19 cellular contexts compared by ENCODE assay signal in the genomic region with DNA sequence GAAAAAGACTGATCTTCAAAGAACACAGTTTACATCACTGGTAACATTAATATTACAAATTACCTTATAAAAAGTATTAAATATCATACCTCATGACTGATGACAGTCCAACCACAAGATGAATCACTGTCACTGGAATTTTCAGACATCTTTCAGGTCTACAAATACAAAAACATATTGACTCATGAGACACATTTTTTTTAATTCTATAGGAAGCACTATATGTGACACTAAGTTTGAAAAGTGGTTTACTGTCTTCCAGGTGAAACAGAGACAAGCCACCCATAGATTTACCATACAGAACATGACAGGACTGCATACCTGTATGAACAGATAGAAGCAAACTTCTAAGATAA. TPM values are rescaled to one million over a fixed set of nuclear protein-coding genes. Genes with fewer than 3 reads are reported as not detected.
A peak's percentile ranks its signal among the peaks of the same experiment; 100 is the strongest.
DNase-seq lines count a peak whose midpoint lies in the region; ATAC-seq, FAIRE-seq and TF ChIP-seq lines count a peak whose summit lies in the region.
"Had no signal": no experiment of that assay in that cellular context is flagged by ENCODE, and none has a peak within 500 bp of the region (broad histone marks: within the 10 kb centered on the region; RNA-seq: fewer than 3 reads in every experiment).

No MANE protein-coding gene starts in this region.

- peaks cover 0 to 19% (median 5%) of the 10 kb centered on the region in 7 donors for H3K4me1 Mint-ChIP-seq in naive thymus-derived CD4-positive, alpha-beta T cell

- H3K4me3 Mint-ChIP-seq in naive thymus-derived CD4-positive, alpha-beta T cell, result no peak overlapping the region
- H3K4me3 Mint-ChIP-seq: T-helper 17 cell had no signal

- no TSS peak for BruUV-seq in mammary epithelial cell (replicated peaks; lab: Mats Ljungman, UMichigan)

- no peak overlapping the region for H3K9ac ChIP-seq in mammary epithelial cell (ENCODE audit: insufficient read depth, low read length)
- H3K9ac ChIP-seq: BLaER1 had no signal

- no peak for ATAC-seq in naive thymus-derived CD4-positive, alpha-beta T cell
- ATAC-seq in GM19467 (IDR thresholded peaks at IDR 0.05; ENCODE audit: unreplicated experiment) (no peak), GM21717 (IDR thresholded peaks at IDR 0.05; ENCODE audit: unreplicated experiment) (no peak)
- ATAC-seq: gastroesophageal sphincter, K562, T-helper 17 cell had no signal

- intact Hi-C loops in mammary epithelial cell (cut with micrococcal nuclease), result loop anchor here (1.0 kb wide), 1 partner anchor 19 kb away; a partner anchor contains a TSS
- intact Hi-C loops in naive thymus-derived CD4-positive, alpha-beta T cell (cut with micrococcal nuclease), result loop anchor here in 1 of 2 donors (2.0 kb wide), 1 partner anchor 14 kb away; no protein-coding TSS in a partner anchor

- no peaks in the 10 kb centered on the region for H4K20me1 ChIP-seq in mammary epithelial cell (ENCODE audit: insufficient read depth, low read length)
- H4K20me1 ChIP-seq: BLaER1 had no signal

- H3K4me3 ChIP-seq in mammary epithelial cell (replicated peaks in 1 of 3; ENCODE audit: insufficient read depth in 1 of 3, low read depth in 2 of 3, low read length in 3 of 3), result no peak overlapping the region
- H3K4me3 ChIP-seq in naive thymus-derived CD4-positive, alpha-beta T cell (ENCODE audit: low read length), result no peak overlapping the region
- H3K4me3 ChIP-seq: BLaER1, gastroesophageal sphincter, K562, vagina had no signal

- CTCF ChIA-PET in mammary epithelial cell (lab: Charles Lee; ENCODE audit: low non-redundant PET), result interaction anchor here (0.7 kb wide), 1 partner anchor 19 kb away, joined by 11 read pairs; a partner anchor contains a TSS
- CTCF ChIA-PET in naive thymus-derived CD4-positive, alpha-beta T cell (lab: Charles Lee), result no interaction called here

- H3K27ac Mint-ChIP-seq in naive thymus-derived CD4-positive, alpha-beta T cell, result peak overlapping the region in 3 of 9 donors; percentile 14 to 56 (median 18)
- H3K27ac Mint-ChIP-seq: T-helper 17 cell had no signal

- no peak for FAIRE-seq in D721Med (lab: Jason Lieb, UNC)
- FAIRE-seq: K562 had no signal

- in situ Hi-C loops in mammary epithelial cell (cut with MboI; ENCODE audit: low sequenced_read_pairs in 2 of 2), result no loop called here

- no peak overlapping the region for H2AFZ ChIP-seq in mammary epithelial cell (ENCODE audit: low read depth, low read length)

- H3K27me3 Mint-ChIP-seq in naive thymus-derived CD4-positive, alpha-beta T cell, result no peaks in the 10 kb centered on the region
- H3K27me3 Mint-ChIP-seq: T-helper 17 cell had no signal

- H3K36me3 Mint-ChIP-seq in naive thymus-derived CD4-positive, alpha-beta T cell, result peaks cover 0 to 37% (median 8%) of the 10 kb centered on the region in 5 donors

- no peaks in the 10 kb centered on the region for H3K36me3 ChIP-seq in mammary epithelial cell (ENCODE audit: insufficient read depth, low read length)
- H3K36me3 ChIP-seq in naive thymus-derived CD4-positive, alpha-beta T cell (ENCODE audit: control insufficient read depth in 2 of 3, insufficient read depth in 3 of 3, low read length in 3 of 3), result peaks cover 0 to 13% (median 3%) of the 10 kb centered on the region in 3 experiments

- H3K79me2 ChIP-seq in mammary epithelial cell (ENCODE audit: insufficient read depth, low read length), result no peaks in the 10 kb centered on the region

- TF ChIP-seq CTCF in mammary epithelial cell (conservative IDR thresholded peaks at IDR 0.05 in 1 of 2, IDR thresholded peaks at IDR 0.05 in 1 of 2; ENCODE audit: extremely low read depth in 1 of 2, insufficient read depth in 1 of 2, low read depth in 1 of 2, low read length in 2 of 2), result no peak
- no peak for TF ChIP-seq CTCF in D721Med (IDR thresholded peaks at IDR 0.05; ENCODE audit: insufficient read depth, missing control alignments)

- no peaks in the 10 kb centered on the region for H3K27me3 ChIP-seq in mammary epithelial cell (ENCODE audit: insufficient read depth, low read length)
- H3K27me3 ChIP-seq in naive thymus-derived CD4-positive, alpha-beta T cell (ENCODE audit: control insufficient read depth in 2 of 2, insufficient read depth in 2 of 2, low read length in 2 of 2), result no peaks in the 10 kb centered on the region
- H3K27me3 ChIP-seq: BLaER1, gastroesophageal sphincter, vagina had no signal

- POLR2A ChIA-PET in naive thymus-derived CD4-positive, alpha-beta T cell (lab: Charles Lee), result no interaction called here

- DNase-seq in Daoy (ENCODE audit: low read depth), result peak; percentile 6
- DNase-seq in LHCN-M2 (ENCODE audit: low read depth), result peak; percentile 64
- peak; percentile 77 for DNase-seq in mammary epithelial cell
- DNase-seq in naive thymus-derived CD4-positive, alpha-beta T cell, result no peak
- DNase-seq in NCI-H748 treated with DMSO at 0.1 percent for 48 hours (lab: John Stamatoyannopoulos, UW), result no peak
- no peak for DNase-seq in D721Med (ENCODE audit: insufficient read length, low spot score)
- DNase-seq: activated CD4-positive, alpha-beta T cell treated with anti-CD3 and anti-CD28 coated beads for 4 hours; effector CD8-positive, alpha-beta T cell; NCI-H146; NCI-H524; retina; stimulated activated CD4-positive, alpha-beta T cell treated with anti-CD3 and anti-CD28 coated beads, Interleukin-2, amount 100 ng/mL, for 48 hours; T-helper 17 cell had no signal

- H3K9me3 Mint-ChIP-seq in naive thymus-derived CD4-positive, alpha-beta T cell, result no peaks in the 10 kb centered on the region

- H3K4me1 ChIP-seq in mammary epithelial cell (ENCODE audit: insufficient read depth, low read length), result peaks cover 15% of the 10 kb centered on the region
- H3K4me1 ChIP-seq in naive thymus-derived CD4-positive, alpha-beta T cell (ENCODE audit: control insufficient read depth in 2 of 2, insufficient read depth in 2 of 2, low read length in 2 of 2), result no peaks in the 10 kb centered on the region
- H3K4me1 ChIP-seq: BLaER1 had no signal

- peak overlapping the region; percentile 51 for H3K4me2 ChIP-seq in mammary epithelial cell (ENCODE audit: insufficient read depth, low read depth, low read length)
- H3K4me2 ChIP-seq: BLaER1 had no signal

- H3K9me3 ChIP-seq in mammary epithelial cell (replicated peaks; ENCODE audit: insufficient read depth, low read length), result no peaks in the 10 kb centered on the region
- H3K9me3 ChIP-seq in naive thymus-derived CD4-positive, alpha-beta T cell (ENCODE audit: control insufficient read depth in 2 of 3, low read length in 3 of 3), result no peaks in the 10 kb centered on the region
- H3K9me3 ChIP-seq: gastroesophageal sphincter, vagina had no signal

- dilution Hi-C loops in mammary epithelial cell (cut with HindIII; ENCODE audit: low sequenced_read_pairs), result no loop called here

- peak overlapping the region; percentile 59 for H3K27ac ChIP-seq in mammary epithelial cell (ENCODE audit: insufficient read depth, low read depth, low read length)
- peak overlapping the region; percentile 8 for H3K27ac ChIP-seq in naive thymus-derived CD4-positive, alpha-beta T cell (ENCODE audit: low read depth, low read length)
- H3K27ac ChIP-seq: BLaER1, gastroesophageal sphincter, vagina had no signal

RNA-seq across cellular contexts. Expression of a gene that starts 18.9 kb away (rescaled TPM):
- total RNA-seq in Daoy (2014; rRNA removed; shearing (Covaris generic)), result 28.3 and 28.9 TPM in 2 replicates
- total RNA-seq in LHCN-M2 (2014; rRNA removed), result 43.2 and 43.5 TPM in 2 replicates
- 15.3 TPM for polyA plus RNA-seq in LHCN-M2 (2012)
- 10 to 100 TPM; 38.2 to 66.5 TPM for total RNA-seq in mammary epithelial cell
- polyA plus RNA-seq in mammary epithelial cell, result 8.4 TPM
- 17.9 TPM for polyA minus RNA-seq in mammary epithelial cell
- 10 to 100 TPM; 17.9 to 40.9 (median 28.4) TPM for total RNA-seq in naive thymus-derived CD4-positive, alpha-beta T cell
- 10 to 100 TPM; 25.8 to 31.0 TPM for polyA plus RNA-seq in naive thymus-derived CD4-positive, alpha-beta T cell

RNA-seq across cellular contexts. Expression of a gene that starts 19.0 kb away (rescaled TPM):
- total RNA-seq in Daoy (2014; rRNA removed; shearing (Covaris generic)), result 0.11 and 1.3 TPM in 2 replicates
- 3.4 and 4.6 TPM in 2 replicates for total RNA-seq in LHCN-M2 (2014; rRNA removed)
- polyA plus RNA-seq in LHCN-M2 (2012), result 3.5 TPM
- total RNA-seq in mammary epithelial cell, result 1 to 10 TPM; 2.5 to 3.3 TPM
- 2.3 TPM for polyA plus RNA-seq in mammary epithelial cell
- polyA minus RNA-seq in mammary epithelial cell, result not detected
- total RNA-seq in naive thymus-derived CD4-positive, alpha-beta T cell, result under 1 TPM in 1 of 5 experiments, not detected in 4; 0.42 TPM
- polyA plus RNA-seq in naive thymus-derived CD4-positive, alpha-beta T cell, result 1 to 10 TPM in 1 of 2 donors, not detected in 1; 1.3 TPM
- total RNA-seq: vagina had no signal

Comparison
In these comparisons a context has a peak if more than half of its experiments do, and no peak if none do; other contexts are left out.
1. DNase-seq: peak in Daoy (single experiment), LHCN-M2 (single experiment) and mammary epithelial cell (single experiment); none in naive thymus-derived CD4-positive, alpha-beta T cell (0 of 9), NCI-H748 treated with DMSO at 0.1 percent for 48 hours (single experiment) and D721Med (single experiment).